Comparison of ENCODE assay signal across 1 cellular context in the genomic region with DNA sequence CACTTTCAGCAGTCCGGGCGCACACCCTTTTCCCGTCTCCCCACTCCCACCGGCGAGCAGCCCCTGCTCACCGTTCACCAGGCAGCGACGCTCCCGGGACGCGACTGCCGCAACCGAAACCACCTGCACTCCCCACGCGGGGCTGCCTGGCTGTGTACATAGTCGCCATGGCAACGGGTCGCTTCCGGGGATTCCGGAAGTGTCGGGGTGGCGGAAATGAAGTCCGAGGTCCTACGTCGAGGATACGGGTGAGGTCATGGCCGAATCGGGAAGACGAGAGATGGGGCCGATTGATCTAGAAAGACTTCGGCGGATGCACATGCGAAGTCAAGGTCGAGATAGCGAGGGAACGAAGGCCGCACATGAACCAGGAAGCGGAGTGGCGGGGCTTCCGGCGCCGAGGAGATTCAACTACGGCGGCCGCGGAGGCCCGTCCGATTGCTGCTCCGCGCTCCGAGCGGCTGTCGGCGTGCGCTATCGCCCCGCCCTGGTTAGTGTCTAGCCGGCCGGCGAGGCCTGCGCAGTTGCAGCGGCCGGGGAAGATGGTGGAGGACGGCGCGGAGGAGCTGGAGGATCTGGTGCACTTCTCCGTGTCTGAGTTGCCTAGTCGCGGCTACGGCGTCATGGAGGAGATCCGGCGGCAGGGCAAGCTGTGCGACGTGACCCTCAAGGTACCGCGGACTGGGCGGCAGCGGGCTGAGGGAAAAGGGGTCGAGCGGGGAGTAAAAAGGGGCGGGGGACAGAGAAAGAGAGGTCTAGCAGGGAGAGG.
TF ChIP-seq lines count a peak whose summit lies in the region.

A gene with protein sequence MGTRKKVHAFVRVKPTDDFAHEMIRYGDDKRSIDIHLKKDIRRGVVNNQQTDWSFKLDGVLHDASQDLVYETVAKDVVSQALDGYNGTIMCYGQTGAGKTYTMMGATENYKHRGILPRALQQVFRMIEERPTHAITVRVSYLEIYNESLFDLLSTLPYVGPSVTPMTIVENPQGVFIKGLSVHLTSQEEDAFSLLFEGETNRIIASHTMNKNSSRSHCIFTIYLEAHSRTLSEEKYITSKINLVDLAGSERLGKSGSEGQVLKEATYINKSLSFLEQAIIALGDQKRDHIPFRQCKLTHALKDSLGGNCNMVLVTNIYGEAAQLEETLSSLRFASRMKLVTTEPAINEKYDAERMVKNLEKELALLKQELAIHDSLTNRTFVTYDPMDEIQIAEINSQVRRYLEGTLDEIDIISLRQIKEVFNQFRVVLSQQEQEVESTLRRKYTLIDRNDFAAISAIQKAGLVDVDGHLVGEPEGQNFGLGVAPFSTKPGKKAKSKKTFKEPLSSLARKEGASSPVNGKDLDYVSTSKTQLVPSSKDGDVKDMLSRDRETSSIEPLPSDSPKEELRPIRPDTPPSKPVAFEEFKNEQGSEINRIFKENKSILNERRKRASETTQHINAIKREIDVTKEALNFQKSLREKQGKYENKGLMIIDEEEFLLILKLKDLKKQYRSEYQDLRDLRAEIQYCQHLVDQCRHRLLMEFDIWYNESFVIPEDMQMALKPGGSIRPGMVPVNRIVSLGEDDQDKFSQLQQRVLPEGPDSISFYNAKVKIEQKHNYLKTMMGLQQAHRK (minus strand): TSS at position 376 of the 769 bp plus-strand sequence. CDS start 5,425 bp downstream, outside the sequence.
A gene (plus strand): TSS at position 521 of the 769 bp plus-strand sequence. CDS start 22 bp downstream, at position 543.

TF ChIP-seq in SK-N-SH treated with all-trans-retinoic acid at 6 μM for 48 hours, 23 proteins besides CTCF, POLR2A, EP300 and RAD21 (continued from another document):
- TF ChIP-seq ARNTL (CRISPR knock-in tag; IDR thresholded peaks at IDR 0.05; ENCODE audit: borderline replicate concordance, low read depth) (no peak), PPARA (CRISPR knock-in tag; IDR thresholded peaks at IDR 0.05; ENCODE audit: borderline replicate concordance) (no peak)
TF ChIP-seq in SK-N-SH treated with all-trans-retinoic acid at 6 μM for 48 hours: peak in this region for 0.
